Comparison of ENCODE assay signal across 30 cellular contexts in genomic region chr3:110383356-110383755, GRCh38.
"Had no signal": no experiment of that assay in that cellular context is flagged by ENCODE, and none has a peak within 500 bp of the region (broad histone marks: within the 10 kb centered on the region; RNA-seq: fewer than 3 reads in every experiment).

No MANE protein-coding gene starts in this region.

- H3K9me3 Mint-ChIP-seq: endodermal cell; stimulated activated naive B cell treated with anti-CD40 and anti-IgM and Interleukin-4, amounts not matched to agents 10 μg/mL and 1 μg/mL and 100 μg/mL, for 72 hours had no signal

- H3K27ac ChIP-seq: gastroesophageal sphincter, hepatocyte, neutrophil, pancreas, prostate gland, skin epidermis, stomach, suprapubic skin, tibial artery, upper lobe of right lung had no signal

- H3K4me3 ChIP-seq: ascending aorta, gastroesophageal sphincter, hepatocyte, mucosa of descending colon, pancreas, prostate gland, skin epidermis, stomach, suprapubic skin, tibial artery, upper lobe of right lung had no signal

- H3K27me3 Mint-ChIP-seq: activated CD4-positive, alpha-beta T cell treated with anti-CD3 and anti-CD28 coated beads for 36 hours; activated naive CD8-positive, alpha-beta T cell; brain; natural killer cell treated with Interleukin-12 subunit alpha and Interleukin-12 subunit beta and Interleukin-15 and Interleukin-18, amount 100 ng/mL, for 72 hours; stimulated activated naive B cell treated with anti-CD40 and anti-IgM and Interleukin-4, amounts not matched to agents 10 μg/mL and 1 μg/mL and 100 μg/mL, for 72 hours had no signal

- H3K36me3 Mint-ChIP-seq: activated naive CD8-positive, alpha-beta T cell; brain; natural killer cell treated with Interleukin-12 subunit alpha and Interleukin-12 subunit beta and Interleukin-15 and Interleukin-18, amount 100 ng/mL, for 72 hours; stimulated activated naive B cell treated with anti-CD40 and anti-IgM and Interleukin-4, amounts not matched to agents 10 μg/mL and 1 μg/mL and 100 μg/mL, for 72 hours had no signal

- H3K27ac Mint-ChIP-seq: activated CD4-positive, alpha-beta T cell treated with anti-CD3 and anti-CD28 coated beads for 36 hours; activated naive CD8-positive, alpha-beta T cell; brain; endodermal cell; natural killer cell treated with Interleukin-12 subunit alpha and Interleukin-12 subunit beta and Interleukin-15 and Interleukin-18, amount 100 ng/mL, for 72 hours; stimulated activated naive B cell treated with anti-CD40 and anti-IgM and Interleukin-4, amounts not matched to agents 10 μg/mL and 1 μg/mL and 100 μg/mL, for 72 hours had no signal

- H3K4me3 Mint-ChIP-seq: activated CD4-positive, alpha-beta T cell treated with anti-CD3 and anti-CD28 coated beads for 36 hours; activated naive CD8-positive, alpha-beta T cell; brain; endodermal cell; natural killer cell treated with Interleukin-12 subunit alpha and Interleukin-12 subunit beta and Interleukin-15 and Interleukin-18, amount 100 ng/mL, for 72 hours; stimulated activated naive B cell treated with anti-CD40 and anti-IgM and Interleukin-4, amounts not matched to agents 10 μg/mL and 1 μg/mL and 100 μg/mL, for 72 hours had no signal

- H3K4me1 ChIP-seq: ascending aorta, gastroesophageal sphincter, pancreas, prostate gland, stomach, suprapubic skin, upper lobe of right lung had no signal

- H3K36me3 ChIP-seq: ascending aorta, gastroesophageal sphincter, neutrophil, pancreas, prostate gland, stomach, suprapubic skin, tibial artery, upper lobe of right lung had no signal

- H3K4me1 Mint-ChIP-seq: activated CD4-positive, alpha-beta T cell treated with anti-CD3 and anti-CD28 coated beads for 36 hours; brain; endodermal cell; stimulated activated naive B cell treated with anti-CD40 and anti-IgM and Interleukin-4, amounts not matched to agents 10 μg/mL and 1 μg/mL and 100 μg/mL, for 72 hours had no signal

- ATAC-seq: activated CD4-positive, alpha-beta T cell treated with anti-CD3 and anti-CD28 coated beads for 36 hours; esophagus mucosa; gastroesophageal sphincter; left cardiac atrium; left ventricle myocardium superior; mucosa of descending colon; natural killer cell treated with Interleukin-12 subunit alpha and Interleukin-12 subunit beta and Interleukin-15 and Interleukin-18, amount 100 ng/mL, for 72 hours; pancreas; sciatic nerve; stimulated activated naive B cell treated with anti-CD40 and anti-IgM and Interleukin-4, amounts not matched to agents 10 μg/mL and 1 μg/mL and 100 μg/mL, for 72 hours; upper lobe of right lung had no signal

- H3K9me3 ChIP-seq: ascending aorta, gastroesophageal sphincter, mucosa of descending colon, neutrophil, pancreas, prostate gland, stomach, suprapubic skin, tibial artery, upper lobe of right lung had no signal

- H3K27me3 ChIP-seq: ascending aorta, gastroesophageal sphincter, hepatocyte, neutrophil, pancreas, stomach, suprapubic skin, tibial artery, upper lobe of right lung had no signal

- DNase-seq: activated CD4-positive, alpha-beta T cell treated with anti-CD3 and anti-CD28 coated beads for 36 hours; activated CD4-positive, CD25-positive, alpha-beta regulatory T cell; activated effector memory CD4-positive, alpha-beta T cell treated with Interleukin-2 at 50 U/mL for 16 hours; activated naive CD4-positive, alpha-beta T cell treated with Interleukin-2 at 50 U/mL for 16 hours; caudate nucleus; endodermal cell; left cardiac atrium; left ventricle myocardium superior; mucosa of descending colon; pancreas; retina; stimulated activated CD4-positive, alpha-beta T cell treated with anti-CD3 and anti-CD28 coated beads, Interleukin-1b, Interleukin-23, amount 100 ng/mL, for 48 hours; stimulated activated CD4-positive, alpha-beta T cell treated with anti-CD3 and anti-CD28 coated beads, Interleukin-4, amount 100 ng/mL, for 4 hours; stimulated activated CD8-positive, alpha-beta memory T cell treated with anti-CD3 and anti-CD28 coated beads, Interleukin-4, amount 100 ng/mL, for 48 hours; stimulated activated naive B cell treated with anti-CD40 and anti-IgM and Interleukin-4, amounts not matched to agents 10 μg/mL and 1 μg/mL and 100 μg/mL, for 72 hours; stomach; tibial artery; upper lobe of right lung had no signal
